Comparison of ENCODE assay signal across 17 cellular contexts in genomic region chr12:131097247-131098177, GRCh38.
DNase-seq lines count a peak whose midpoint lies in the region; ATAC-seq and TF ChIP-seq lines count a peak whose summit lies in the region.
"Had no signal": no experiment of that assay in that cellular context is flagged by ENCODE, and none has a peak within 500 bp of the region (broad histone marks: within the 10 kb centered on the region; RNA-seq: fewer than 3 reads in every experiment).

No MANE protein-coding gene starts in this region.

- H3K27ac ChIP-seq in BLaER1 treated with 17β-estradiol and CSF1 and Interleukin-3, amounts not matched to agents 10 nM and 100 nM, result no peak overlapping the region
- H3K27ac ChIP-seq in heart left ventricle, result peak overlapping the region in 2 of 12 donors; percentile 12 to 37
- H3K27ac ChIP-seq: coronary artery, SJCRH30 had no signal

- H3K4me2 ChIP-seq in BLaER1 treated with 17β-estradiol and CSF1 and Interleukin-3, amounts not matched to agents 10 nM and 100 nM, result peak overlapping the region in 8 of 11 experiments; percentile 7 to 99 (median 94); a peak in 13 of 22 replicates

- DNase-seq in NCI-H69 (lab: John Stamatoyannopoulos, UW), result peak; percentile 3
- peak in 4 of 5 donors; percentile 41 to 78 (median 59) for DNase-seq in heart left ventricle
- peak in 6 of 10 donors; percentile 9 to 86 (median 46) for DNase-seq in posterior cingulate gyrus
- DNase-seq in GOT3 (lab: John Stamatoyannopoulos, UW), result no peak
- DNase-seq in NOMO-1 treated with DMSO at 0.1 percent for 48 hours (lab: John Stamatoyannopoulos, UW; ENCODE audit: unreplicated experiment), result no peak
- DNase-seq in activated CD4-positive, CD25-positive, alpha-beta regulatory T cell treated with anti-CD3 and anti-CD28 coated beads, Interleukin-2, amount 50 U/mL, for 72 hours, result no peak
- no peak for DNase-seq in activated T-cell treated with anti-CD3 and anti-CD28 coated beads, Interleukin-2, amount 50 U/mL, for 48 hours
- DNase-seq: activated CD4-positive, alpha-beta T cell treated with anti-CD3 and anti-CD28 coated beads, Interleukin-2, amount 50 U/mL, for 48 hours; GF-D8; NCI-H2107; NK-92 treated with Interleukin-12 subunit alpha and Interleukin-12 subunit beta, amount 100 ng/mL, for 24 hours; SJCRH30; stimulated activated naive CD4-positive, alpha-beta T cell; T1000 had no signal

- peaks cover 0 to 8% (median 0%) of the 10 kb centered on the region in 11 experiments; a peak in 2 of 22 replicates for H3K36me3 ChIP-seq in BLaER1 treated with 17β-estradiol and CSF1 and Interleukin-3, amounts not matched to agents 10 nM and 100 nM
- peaks cover 0 to 9% (median 0%) of the 10 kb centered on the region in 9 donors for H3K36me3 ChIP-seq in heart left ventricle
- H3K36me3 ChIP-seq: SJCRH30 had no signal

- peaks cover 37 to 78% (median 73%) of the 10 kb centered on the region in 10 experiments for H3K4me1 ChIP-seq in BLaER1 treated with 17β-estradiol and CSF1 and Interleukin-3, amounts not matched to agents 10 nM and 100 nM
- peaks cover 0 to 16% (median 2%) of the 10 kb centered on the region in 12 donors for H3K4me1 ChIP-seq in heart left ventricle
- H3K4me1 ChIP-seq: SJCRH30 had no signal

- peaks cover 0 to 18% (median 13%) of the 10 kb centered on the region in 11 experiments; a peak in 15 of 22 replicates for H3K9me3 ChIP-seq in BLaER1 treated with 17β-estradiol and CSF1 and Interleukin-3, amounts not matched to agents 10 nM and 100 nM (replicated peaks in 1 of 11)
- no peaks in the 10 kb centered on the region for H3K9me3 ChIP-seq in heart left ventricle
- H3K9me3 ChIP-seq: SJCRH30 had no signal

- H3K27me3 ChIP-seq in BLaER1 treated with 17β-estradiol and CSF1 and Interleukin-3, amounts not matched to agents 10 nM and 100 nM, result peaks cover 0 to 63% (median 0%) of the 10 kb centered on the region in 11 experiments; a peak in 9 of 22 replicates
- no peaks in the 10 kb centered on the region for H3K27me3 ChIP-seq in heart left ventricle
- H3K27me3 ChIP-seq: SJCRH30 had no signal

- TF ChIP-seq POLR2A in heart left ventricle (IDR thresholded peaks at IDR 0.05), result no peak

- no peak for TF ChIP-seq CTCF in heart left ventricle (IDR thresholded peaks at IDR 0.05)

- no peak overlapping the region for H3K9ac ChIP-seq in BLaER1 treated with 17β-estradiol and CSF1 and Interleukin-3, amounts not matched to agents 10 nM and 100 nM

- intact Hi-C loops in heart left ventricle (cut with DNase I) (loop anchor here in 1 of 10 donors (10.0 kb wide), 1 partner anchor 183 kb away; no protein-coding TSS in a partner anchor), posterior cingulate gyrus (cut with DNase I) (no loop called here)

- H3K4me3 ChIP-seq in BLaER1 treated with 17β-estradiol and CSF1 and Interleukin-3, amounts not matched to agents 10 nM and 100 nM, result no peak overlapping the region
- H3K4me3 ChIP-seq in heart left ventricle, result no peak overlapping the region
- H3K4me3 ChIP-seq: coronary artery, SJCRH30 had no signal

- ATAC-seq in heart left ventricle, result peak; percentile 54 to 61 (median 55)
- ATAC-seq: esophagus mucosa had no signal

- peaks cover 0 to 47% (median 17%) of the 10 kb centered on the region in 11 experiments; a peak in 16 of 22 replicates for H4K20me1 ChIP-seq in BLaER1 treated with 17β-estradiol and CSF1 and Interleukin-3, amounts not matched to agents 10 nM and 100 nM

- WGBS in heart left ventricle, 4 donors, result 53 to 74% (median 68%) methylated on average over 10 to 30 of the region's 30 CpGs

Comparison
In these comparisons a context has a peak if more than half of its experiments do, and no peak if none do; other contexts are left out.
1. DNase-seq: peak in NCI-H69 (single experiment), heart left ventricle (4 of 5) and posterior cingulate gyrus (6 of 10); none in GOT3 (single experiment), NOMO-1 treated with DMSO at 0.1 percent for 48 hours (single experiment), activated CD4-positive, CD25-positive, alpha-beta regulatory T cell treated with anti-CD3 and anti-CD28 coated beads, Interleukin-2, amount 50 U/mL, for 72 hours (single experiment) and activated T-cell treated with anti-CD3 and anti-CD28 coated beads, Interleukin-2, amount 50 U/mL, for 48 hours (0 of 2).